In the genomic region with DNA sequence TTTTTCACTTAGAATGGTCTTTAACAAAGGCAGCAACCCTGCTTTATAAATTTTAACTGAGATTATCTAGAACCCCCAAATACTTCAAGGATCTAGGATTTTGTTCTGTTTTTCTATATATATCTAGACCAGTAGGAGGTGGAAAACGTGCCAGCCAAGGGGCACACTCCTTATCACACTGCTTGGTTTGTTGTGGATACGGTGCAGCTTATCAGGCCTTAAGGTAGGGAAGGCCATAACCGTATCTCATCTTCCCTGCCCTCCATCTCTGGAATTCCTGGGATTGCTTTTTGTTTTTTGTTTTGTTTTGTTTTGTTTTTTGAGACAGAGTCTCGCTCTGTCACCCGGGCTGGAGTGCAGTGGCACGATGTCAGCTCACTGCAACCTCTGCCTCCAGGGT, we compare ENCODE assay signal across 28 cellular contexts.
DNase-seq lines count a peak whose midpoint lies in the region; ATAC-seq and TF ChIP-seq lines count a peak whose summit lies in the region.
"Had no signal": no experiment of that assay in that cellular context is flagged by ENCODE, and none has a peak within 500 bp of the region (broad histone marks: within the 10 kb centered on the region; RNA-seq: fewer than 3 reads in every experiment).

No MANE protein-coding gene starts in this region.

- CTCF ChIA-PET in MCF 10A (lab: Yijun Ruan, JAX): no interaction called here

- no peak for TF ChIP-seq CTCF in natural killer cell (IDR thresholded peaks at IDR 0.05)
- TF ChIP-seq CTCF in MCF 10A (IDR thresholded peaks at IDR 0.05; ENCODE audit: unreplicated experiment): no peak

- peaks cover 11% of the 10 kb centered on the region in 2 donors for H3K4me1 Mint-ChIP-seq in natural killer cell treated with Interleukin-12 subunit alpha and Interleukin-12 subunit beta and Interleukin-15 and Interleukin-18, amount 100 ng/mL, for 72 hours (ENCODE audit: low read depth in 2 of 2)
- H3K4me1 Mint-ChIP-seq in natural killer cell (peaks cover 16 to 17% of the 10 kb centered on the region in 2 donors), MCF 10A (ENCODE audit: insufficient read depth, unreplicated experiment) (peaks cover 17% of the 10 kb centered on the region)
- H3K4me1 Mint-ChIP-seq in activated naive CD8-positive, alpha-beta T cell treated with anti-CD3 and anti-CD28 coated beads, Interleukin-2, amount 50 U/mL, for 24 hours: no peaks in the 10 kb centered on the region
- H3K4me1 Mint-ChIP-seq: activated B cell treated with CpG ODN at 0.5 μM for 24 hours had no signal

- H2BK15ac ChIP-seq in mesendoderm (replicated peaks; ENCODE audit: low read depth): no peak overlapping the region

- POLR2A ChIA-PET in MCF 10A (lab: Yijun Ruan, JAX): no interaction called here

- H3K9ac ChIP-seq in mesendoderm (ENCODE audit: low read length): no peak overlapping the region

- DNase-seq in natural killer cell treated with Interleukin-12 subunit alpha and Interleukin-12 subunit beta and Interleukin-15 and Interleukin-18, amount 100 ng/mL, for 72 hours (ENCODE audit: low spot score): no peak
- no peak for DNase-seq in natural killer cell
- no peak for DNase-seq in activated naive CD8-positive, alpha-beta T cell treated with anti-CD3 and anti-CD28 coated beads, Interleukin-2, amount 50 U/mL, for 24 hours
- peak; percentile 91 for DNase-seq in mesendoderm
- DNase-seq in MCF 10A (ENCODE audit: unreplicated experiment): no peak
- DNase-seq: activated B cell treated with CpG ODN at 0.5 μM for 24 hours; activated CD8-positive, alpha-beta memory T cell treated with anti-CD3 and anti-CD28 coated beads, Interleukin-2, amount 10 ng/mL, durations not matched to agents 7 days and 5 days; activated gamma-delta T cell treated with Interleukin-2 at 50 U/mL for 16 hours; activated T-cell treated with anti-CD3 and anti-CD28 coated beads, Interleukin-2, amount 50 U/mL, for 48 hours; adrenal gland; brain microvascular endothelial cell; CD4-positive, alpha-beta T cell; cerebellar nuclear complex; dorsolateral prefrontal cortex; hippocampal formation; NCI-H1930; NCI-H526 treated with DMSO at 0.1 percent for 48 hours; ovary; Peyer's patch; SIG-M5; stimulated activated naive CD8-positive, alpha-beta T cell treated with anti-CD3 and anti-CD28 coated beads, Interleukin-15, Interleukin-2, amounts not matched to agents 100 U/mL and 50 U/mL, for 24 hours; T-cell had no signal

- no peak overlapping the region for H2BK120ac ChIP-seq in mesendoderm (ENCODE audit: low read depth, low read length)

- intact Hi-C loops in natural killer cell (cut with micrococcal nuclease): no loop called here
- intact Hi-C loops in MCF 10A (cut with micrococcal nuclease): no loop called here

- H3K4me1 ChIP-seq in mesendoderm (ENCODE audit: control insufficient read depth, low read depth, low read length): no peaks in the 10 kb centered on the region

- no peak overlapping the region for H4K5ac ChIP-seq in mesendoderm (ENCODE audit: low read length)

- H4K8ac ChIP-seq in mesendoderm (ENCODE audit: low read depth, low read length): no peak overlapping the region

- no TSS peak for BruUV-seq in MCF 10A (replicated peaks; lab: Mats Ljungman, UMichigan)

- no peak overlapping the region for H3K23ac ChIP-seq in mesendoderm (ENCODE audit: low read length)

- no peak overlapping the region for H3K56ac ChIP-seq in mesendoderm (ENCODE audit: low read length)

- H3K4ac ChIP-seq in mesendoderm (ENCODE audit: low read depth, low read length): no peak overlapping the region

- peaks cover 3% of the 10 kb centered on the region for H3K36me3 ChIP-seq in mesendoderm (ENCODE audit: control insufficient read depth, insufficient read depth, low read length)
- H3K36me3 ChIP-seq: ovary had no signal

- H2AK5ac ChIP-seq in mesendoderm (ENCODE audit: low read length): no peak overlapping the region

- no peak overlapping the region for H3K18ac ChIP-seq in mesendoderm (ENCODE audit: low read length)

- no peaks in the 10 kb centered on the region for H3K79me2 ChIP-seq in mesendoderm (ENCODE audit: control insufficient read depth, insufficient read depth, low read length)

- no peak overlapping the region for H3K4me2 ChIP-seq in mesendoderm (ENCODE audit: low read length)

- no CpG with 5 or more reads among the region's 6 CpGs for WGBS in mesendoderm (ENCODE audit: extremely low coverage, insufficient coverage, low lambda C conversion rate)

- H2BK5ac ChIP-seq in mesendoderm (ENCODE audit: low read length): no peak overlapping the region

- H3K79me1 ChIP-seq in mesendoderm (ENCODE audit: low read length): no peaks in the 10 kb centered on the region

- no peaks in the 10 kb centered on the region for H3K27me3 ChIP-seq in mesendoderm (ENCODE audit: insufficient read depth, low read length, poor library complexity)
- H3K27me3 ChIP-seq: adrenal gland, brain microvascular endothelial cell, dorsolateral prefrontal cortex, gastroesophageal sphincter, ovary, Peyer's patch had no signal

- no peak overlapping the region for H3K4me3 Mint-ChIP-seq in natural killer cell treated with Interleukin-12 subunit alpha and Interleukin-12 subunit beta and Interleukin-15 and Interleukin-18, amount 100 ng/mL, for 72 hours
- H3K4me3 Mint-ChIP-seq in natural killer cell (no peak overlapping the region), MCF 10A (ENCODE audit: unreplicated experiment) (no peak overlapping the region)
- H3K4me3 Mint-ChIP-seq in activated naive CD8-positive, alpha-beta T cell treated with anti-CD3 and anti-CD28 coated beads, Interleukin-2, amount 50 U/mL, for 24 hours: no peak overlapping the region
- H3K4me3 Mint-ChIP-seq: activated B cell treated with CpG ODN at 0.5 μM for 24 hours; activated CD8-positive, alpha-beta memory T cell treated with anti-CD3 and anti-CD28 coated beads, Interleukin-2, amount 10 ng/mL, durations not matched to agents 7 days and 5 days; CD4-positive, alpha-beta T cell; T-cell had no signal

- no peaks in the 10 kb centered on the region for H3K9me3 Mint-ChIP-seq in natural killer cell treated with Interleukin-12 subunit alpha and Interleukin-12 subunit beta and Interleukin-15 and Interleukin-18, amount 100 ng/mL, for 72 hours
- no peaks in the 10 kb centered on the region for H3K9me3 Mint-ChIP-seq in natural killer cell
- no peaks in the 10 kb centered on the region for H3K9me3 Mint-ChIP-seq in activated naive CD8-positive, alpha-beta T cell treated with anti-CD3 and anti-CD28 coated beads, Interleukin-2, amount 50 U/mL, for 24 hours
- no peaks in the 10 kb centered on the region for H3K9me3 Mint-ChIP-seq in MCF 10A (ENCODE audit: unreplicated experiment)
- H3K9me3 Mint-ChIP-seq: activated B cell treated with CpG ODN at 0.5 μM for 24 hours; CD4-positive, alpha-beta T cell; T-cell had no signal

- H3K27me3 Mint-ChIP-seq in natural killer cell treated with Interleukin-12 subunit alpha and Interleukin-12 subunit beta and Interleukin-15 and Interleukin-18, amount 100 ng/mL, for 72 hours: no peaks in the 10 kb centered on the region
- H3K27me3 Mint-ChIP-seq in natural killer cell (ENCODE audit: low read depth in 2 of 2) (no peaks in the 10 kb centered on the region), MCF 10A (ENCODE audit: insufficient read depth, unreplicated experiment) (no peaks in the 10 kb centered on the region)
- H3K27me3 Mint-ChIP-seq in activated naive CD8-positive, alpha-beta T cell treated with anti-CD3 and anti-CD28 coated beads, Interleukin-2, amount 50 U/mL, for 24 hours: no peaks in the 10 kb centered on the region
- H3K27me3 Mint-ChIP-seq: activated B cell treated with CpG ODN at 0.5 μM for 24 hours; activated CD8-positive, alpha-beta memory T cell treated with anti-CD3 and anti-CD28 coated beads, Interleukin-2, amount 10 ng/mL, durations not matched to agents 7 days and 5 days; CD4-positive, alpha-beta T cell; T-cell had no signal

- peak overlapping the region; percentile 25 to 53 for H3K27ac Mint-ChIP-seq in natural killer cell treated with Interleukin-12 subunit alpha and Interleukin-12 subunit beta and Interleukin-15 and Interleukin-18, amount 100 ng/mL, for 72 hours
- H3K27ac Mint-ChIP-seq in natural killer cell (peak overlapping the region in 1 of 2 donors; percentile 37), MCF 10A (ENCODE audit: low read depth, unreplicated experiment) (no peak overlapping the region)
- peak overlapping the region; percentile 46 for H3K27ac Mint-ChIP-seq in activated naive CD8-positive, alpha-beta T cell treated with anti-CD3 and anti-CD28 coated beads, Interleukin-2, amount 50 U/mL, for 24 hours
- H3K27ac Mint-ChIP-seq: activated B cell treated with CpG ODN at 0.5 μM for 24 hours; activated CD8-positive, alpha-beta memory T cell treated with anti-CD3 and anti-CD28 coated beads, Interleukin-2, amount 10 ng/mL, durations not matched to agents 7 days and 5 days; CD4-positive, alpha-beta T cell had no signal

- ATAC-seq in natural killer cell treated with Interleukin-12 subunit alpha and Interleukin-12 subunit beta and Interleukin-15 and Interleukin-18, amount 100 ng/mL, for 72 hours: no peak
- ATAC-seq in natural killer cell (no peak), GM21737 (IDR thresholded peaks at IDR 0.05; ENCODE audit: unreplicated experiment) (no peak), GM18909 (IDR thresholded peaks at IDR 0.05; ENCODE audit: poor library complexity, unreplicated experiment) (no peak), GM21423 (IDR thresholded peaks at IDR 0.05; ENCODE audit: unreplicated experiment) (no peak)
- ATAC-seq in activated naive CD8-positive, alpha-beta T cell treated with anti-CD3 and anti-CD28 coated beads, Interleukin-2, amount 50 U/mL, for 24 hours: no peak
- ATAC-seq: activated CD8-positive, alpha-beta memory T cell treated with anti-CD3 and anti-CD28 coated beads, Interleukin-2, amount 10 ng/mL, durations not matched to agents 7 days and 5 days; gastroesophageal sphincter; stimulated activated naive CD8-positive, alpha-beta T cell treated with anti-CD3 and anti-CD28 coated beads, Interleukin-15, Interleukin-2, amounts not matched to agents 100 U/mL and 50 U/mL, for 24 hours; T-cell had no signal

- H3K27ac ChIP-seq in mesendoderm (ENCODE audit: low read depth, low read length): no peak overlapping the region
- H3K27ac ChIP-seq: adrenal gland, brain microvascular endothelial cell, gastroesophageal sphincter, HL-60, ovary, Peyer's patch had no signal

- no peak overlapping the region for H3K4me3 ChIP-seq in mesendoderm (ENCODE audit: low read length)
- H3K4me3 ChIP-seq: adrenal gland, gastroesophageal sphincter, lung, ovary, Peyer's patch had no signal

- H3K36me3 Mint-ChIP-seq in natural killer cell treated with Interleukin-12 subunit alpha and Interleukin-12 subunit beta and Interleukin-15 and Interleukin-18, amount 100 ng/mL, for 72 hours: peaks cover 12% of the 10 kb centered on the region
- no peaks in the 10 kb centered on the region for H3K36me3 Mint-ChIP-seq in natural killer cell
- H3K36me3 Mint-ChIP-seq in activated naive CD8-positive, alpha-beta T cell treated with anti-CD3 and anti-CD28 coated beads, Interleukin-2, amount 50 U/mL, for 24 hours (ENCODE audit: low read depth): peaks cover 11% of the 10 kb centered on the region
- peaks cover 58% of the 10 kb centered on the region for H3K36me3 Mint-ChIP-seq in MCF 10A (ENCODE audit: insufficient read depth, unreplicated experiment)
